8 cellular contexts compared by ENCODE assay signal in the genomic region with DNA sequence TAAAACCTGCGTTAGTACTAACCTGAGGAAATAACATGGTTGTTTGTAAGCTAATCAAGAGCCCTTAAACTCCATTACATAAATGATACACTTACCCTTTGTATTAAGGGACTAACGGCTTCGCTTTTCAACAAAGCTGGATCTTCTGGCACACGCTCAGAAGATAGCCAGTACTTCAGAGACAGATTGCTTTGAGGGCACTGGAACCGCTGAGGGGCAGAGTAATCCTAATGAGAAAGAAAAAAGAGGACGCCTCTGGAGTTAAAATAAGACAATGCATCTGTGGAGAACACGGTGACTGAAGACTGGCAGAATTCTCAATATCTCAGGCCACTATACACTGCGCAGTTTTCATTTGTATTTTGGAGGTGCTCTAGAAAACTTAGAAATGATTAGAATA. TPM values are rescaled to one million over a fixed set of nuclear protein-coding genes. Genes with fewer than 3 reads are reported as not detected.
DNase-seq lines count a peak whose midpoint lies in the region; ATAC-seq and TF ChIP-seq lines count a peak whose summit lies in the region.

No MANE protein-coding gene starts in this region.

- no peaks in the 10 kb centered on the region for H3K9me3 ChIP-seq in stomach

- no peaks in the 10 kb centered on the region for H3K27me3 ChIP-seq in stomach

- H3K36me3 Mint-ChIP-seq in activated CD4-positive, alpha-beta T cell treated with anti-CD3 and anti-CD28 coated beads for 36 hours (ENCODE audit: low read depth): peaks cover 3% of the 10 kb centered on the region

- CTCF ChIA-PET in activated CD4-positive, alpha-beta T cell treated with anti-CD3 and anti-CD28 coated beads for 36 hours (lab: Charles Lee): no interaction called here

- peak overlapping the region; percentile 90 to 97 (median 94) for H3K4me3 ChIP-seq in stomach

- H3K4me1 ChIP-seq in stomach: peaks cover 0 to 38% (median 28%) of the 10 kb centered on the region in 4 donors

- 63 to 83% (median 78%) methylated on average over 8 of the region's 8 CpGs for WGBS in stomach, 5 donors

- peak overlapping the region; percentile 91 for H3K27ac Mint-ChIP-seq in activated CD4-positive, alpha-beta T cell treated with anti-CD3 and anti-CD28 coated beads for 36 hours

- no peaks in the 10 kb centered on the region for H3K36me3 ChIP-seq in stomach

- no peak for TF ChIP-seq EP300 in stomach (IDR thresholded peaks at IDR 0.05)

- intact Hi-C loops in activated CD4-positive, alpha-beta T cell treated with anti-CD3 and anti-CD28 coated beads for 36 hours (cut with DNase I, micrococcal nuclease): no loop called here
- intact Hi-C loops in stomach (cut with DNase I; ENCODE audit: low total_unique reads): no loop called here

- H3K4me1 Mint-ChIP-seq in activated CD4-positive, alpha-beta T cell treated with anti-CD3 and anti-CD28 coated beads for 36 hours: peaks cover 44% of the 10 kb centered on the region

- no peak for ATAC-seq in activated CD4-positive, alpha-beta T cell treated with anti-CD3 and anti-CD28 coated beads for 36 hours
- no peak for ATAC-seq in GM21619 (IDR thresholded peaks at IDR 0.05; ENCODE audit: unreplicated experiment)

- no peak for TF ChIP-seq POLR2A in stomach (IDR thresholded peaks at IDR 0.05)

- no peak for TF ChIP-seq CTCF in stomach (IDR thresholded peaks at IDR 0.05)

- no peaks in the 10 kb centered on the region for H3K27me3 Mint-ChIP-seq in activated CD4-positive, alpha-beta T cell treated with anti-CD3 and anti-CD28 coated beads for 36 hours

- peak overlapping the region; percentile 86 for H3K4me3 Mint-ChIP-seq in activated CD4-positive, alpha-beta T cell treated with anti-CD3 and anti-CD28 coated beads for 36 hours

- no peaks in the 10 kb centered on the region for H3K9me3 Mint-ChIP-seq in activated CD4-positive, alpha-beta T cell treated with anti-CD3 and anti-CD28 coated beads for 36 hours (ENCODE audit: low read depth)

- H3K27ac ChIP-seq in stomach: peak overlapping the region in 2 of 5 donors; percentile 96 to 97

- no peak for DNase-seq in activated CD4-positive, alpha-beta T cell treated with anti-CD3 and anti-CD28 coated beads for 36 hours
- DNase-seq in activated CD4-positive, alpha-beta T cell treated with anti-CD3 and anti-CD28 coated beads, Interleukin-2, amount 50 U/mL, for 48 hours: no peak
- DNase-seq in SK-N-DZ (ENCODE audit: low spot score) (peak; percentile 15), fibroblast of peridontal ligament (ENCODE audit: extremely low read depth) (peak; percentile 45), stomach (no peak), ACHN (no peak)
- no peak for DNase-seq in stimulated activated CD4-positive, alpha-beta T cell treated with anti-CD3 and anti-CD28 coated beads, Interleukin-12 subunit alpha, Interleukin-12 subunit beta, amount 100 ng/mL, for 4 hours

- POLR2A ChIA-PET in activated CD4-positive, alpha-beta T cell treated with anti-CD3 and anti-CD28 coated beads for 36 hours (lab: Charles Lee): no interaction called here

- in situ Hi-C loops in ACHN (cut with HindIII; ENCODE audit: low pct_ligation_motif_present, low pct_unique_long_range_greater_than_20kb, low sequenced_read_pairs): no loop called here

RNA-seq across cellular contexts. Expression of a gene that starts 1.5 kb away (rescaled TPM):
- total RNA-seq in activated CD4-positive, alpha-beta T cell treated with anti-CD3 and anti-CD28 coated beads for 36 hours: 100 to 1,000 TPM; 117 to 138 TPM
- 117 and 132 TPM in 2 replicates for polyA plus RNA-seq in SK-N-DZ (2014; cell fraction: cytosol; rRNA removed)
- polyA plus RNA-seq in SK-N-DZ (2014; cell fraction: nucleus; rRNA removed): 139 and 171 TPM in 2 replicates
- total RNA-seq in stomach: 100 to 1,000 TPM in 3 of 5 donors, 10 to 100 TPM in 2; 66.5 to 123 (median 100) TPM
- polyA plus RNA-seq in stomach: 10 to 100 TPM; 43.3 to 58.7 (median 51.5) TPM

Comparison
In these comparisons a context has a peak if more than half of its experiments do, and no peak if none do; other contexts are left out.
1. DNase-seq: peak in SK-N-DZ (single experiment) and fibroblast of peridontal ligament (single experiment); none in activated CD4-positive, alpha-beta T cell treated with anti-CD3 and anti-CD28 coated beads for 36 hours (single experiment), activated CD4-positive, alpha-beta T cell treated with anti-CD3 and anti-CD28 coated beads, Interleukin-2, amount 50 U/mL, for 48 hours (0 of 2), stomach (single experiment), stimulated activated CD4-positive, alpha-beta T cell treated with anti-CD3 and anti-CD28 coated beads, Interleukin-12 subunit alpha, Interleukin-12 subunit beta, amount 100 ng/mL, for 4 hours (single experiment) and ACHN (single experiment).